8 cellular contexts compared by ENCODE assay signal in the genomic region with DNA sequence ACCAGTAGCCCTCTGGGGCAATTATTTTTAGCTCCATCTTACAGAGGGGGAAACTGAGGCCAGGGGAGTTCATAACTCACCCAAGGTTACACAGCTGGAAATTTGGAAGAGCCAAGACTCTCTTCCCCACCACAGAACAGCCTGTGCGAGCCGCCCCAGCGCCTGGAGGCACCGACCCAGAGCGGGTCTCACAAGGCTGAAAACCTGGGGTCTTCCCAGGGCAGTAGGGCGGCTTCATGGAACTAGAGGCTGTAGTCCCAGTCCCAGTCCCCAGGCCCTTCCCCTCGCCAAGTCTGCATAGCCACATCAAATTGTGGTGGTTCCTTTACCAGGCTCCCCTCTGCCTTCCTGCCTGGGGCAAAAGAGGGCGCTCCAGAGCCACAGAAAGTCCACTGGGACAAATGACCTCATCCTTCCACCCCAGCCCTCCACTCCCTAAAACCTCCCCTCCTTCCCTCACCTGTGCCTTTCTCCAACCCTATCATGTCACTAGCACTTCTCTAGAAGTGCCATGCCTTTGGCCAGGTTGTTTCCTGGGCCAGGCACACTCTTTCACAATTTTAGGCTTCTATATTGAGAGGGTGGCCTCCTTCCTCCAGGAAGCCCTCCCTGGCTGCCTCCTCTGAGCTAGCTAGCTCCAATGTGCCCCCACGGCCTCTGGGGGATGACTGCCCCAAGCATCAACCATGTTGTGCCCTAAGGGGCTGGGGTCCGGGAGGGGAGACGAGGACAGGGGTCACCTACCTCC. TPM values are rescaled to one million over a fixed set of nuclear protein-coding genes. Genes with fewer than 3 reads are reported as not detected.
DNase-seq lines count a peak whose midpoint lies in the region; ATAC-seq and TF ChIP-seq lines count a peak whose summit lies in the region.

No MANE protein-coding gene starts in this region.

- ATAC-seq in HG02623 (IDR thresholded peaks at IDR 0.05; ENCODE audit: unreplicated experiment): no peak

- H3K4me3 ChIP-seq in AG04449 (ENCODE audit: low read depth, low read length) (peak overlapping the region; percentile 42), smooth muscle cell (peak overlapping the region; percentile 29)

- POLR2A ChIA-PET in AG04449 (lab: Yijun Ruan, JAX): interaction anchor here (1.5 to 1.8 kb wide), 3 partner anchors 15 to 64 kb away, joined by 6 to 11 read pairs (median 10); a partner anchor contains a TSS

- H3K79me2 ChIP-seq in smooth muscle cell (ENCODE audit: low read depth): no peaks in the 10 kb centered on the region

- peaks cover 0 to 3% (median 0%) of the 10 kb centered on the region in 5 experiments for H3K9me3 Mint-ChIP-seq in brain

- CTCF ChIA-PET in AG04449 (lab: Yijun Ruan, JAX): interaction anchor here (0.8 to 16.8 kb wide), 14 partner anchors 17 to 258 kb away, joined by 3 to 728 read pairs (median 4); a partner anchor contains a TSS

- H3K27ac Mint-ChIP-seq in brain: peak overlapping the region; percentile 46 to 98 (median 66)

- peak overlapping the region in 1 of 5 experiments; percentile 42 for H3K4me3 Mint-ChIP-seq in brain

- peaks cover 58% of the 10 kb centered on the region for H3K4me1 Mint-ChIP-seq in brain

- WGBS in smooth muscle cell (ENCODE audit: low lambda C conversion rate): 31% methylated on average over 10 of the region's 11 CpGs

- no peaks in the 10 kb centered on the region for H4K20me1 ChIP-seq in smooth muscle cell (ENCODE audit: low read depth)

- no peaks in the 10 kb centered on the region for H3K36me3 Mint-ChIP-seq in brain

- no peaks in the 10 kb centered on the region for H3K27me3 ChIP-seq in smooth muscle cell (ENCODE audit: low read depth)

- peaks cover 21% of the 10 kb centered on the region for H3K4me1 ChIP-seq in smooth muscle cell (ENCODE audit: low read depth)

- TF ChIP-seq CTCF in AG04449 (IDR thresholded peaks at IDR 0.05; ENCODE audit: insufficient read depth, low read length, missing control alignments): peak; percentile 87
- TF ChIP-seq CTCF in brain (conservative IDR thresholded peaks at IDR 0.05): peak; percentile 57 to 67
- peak; percentile 55 for TF ChIP-seq CTCF in smooth muscle cell (IDR thresholded peaks at IDR 0.05; ENCODE audit: borderline replicate concordance, insufficient read depth, poor library complexity, severe bottlenecking)

- peaks cover 17% of the 10 kb centered on the region for H3F3A ChIP-seq in smooth muscle cell (ENCODE audit: low read depth)

- H3K9me3 ChIP-seq in smooth muscle cell (replicated peaks; ENCODE audit: low read depth): no peaks in the 10 kb centered on the region

- peak overlapping the region; percentile 80 for H3K4me2 ChIP-seq in smooth muscle cell

- peak overlapping the region; percentile 35 for H3K9ac ChIP-seq in smooth muscle cell (ENCODE audit: low read depth)

- peak overlapping the region; percentile 75 for H3K27ac ChIP-seq in smooth muscle cell (ENCODE audit: low read depth)

- no peak for DNase-seq in AG04449 (ENCODE audit: low read depth, low spot score)
- peak; percentile 40 for DNase-seq in H4 (ENCODE audit: low spot score)
- peak; percentile 10 for DNase-seq in SKM-1 (lab: John Stamatoyannopoulos, UW; ENCODE audit: unreplicated experiment)
- peak; percentile 77 for DNase-seq in iPS-NIHi11 (ENCODE audit: low spot score)
- DNase-seq in smooth muscle cell (lab: John Stamatoyannopoulos, UW; ENCODE audit: unreplicated experiment): no peak
- no peak for DNase-seq in NCI-H345 (lab: John Stamatoyannopoulos, UW)

- H3K27me3 Mint-ChIP-seq in brain: peaks cover 5% of the 10 kb centered on the region

- no peak overlapping the region for H2AFZ ChIP-seq in smooth muscle cell (ENCODE audit: low read depth)

- H3K36me3 ChIP-seq in smooth muscle cell (ENCODE audit: low read depth): no peaks in the 10 kb centered on the region

RNA-seq across cellular contexts. Expression of a gene that starts 15.2 kb away (rescaled TPM):
- total RNA-seq in H4 (2014; rRNA removed; shearing (Covaris generic)): 7.6 and 9.5 TPM in 2 replicates
- polyA plus RNA-seq in brain (ENCODE audit: insufficient read depth, low read depth, low replicate concordance): 69.7 TPM
- total RNA-seq in smooth muscle cell: 14.0 and 19.1 TPM in 2 replicates
- 89.6 and 94.9 TPM in 2 replicates for polyA plus RNA-seq in smooth muscle cell

RNA-seq across cellular contexts. Expression of a gene that starts 25.9 kb away (rescaled TPM):
- total RNA-seq in H4 (2014; rRNA removed; shearing (Covaris generic)): 2.8 and 3.9 TPM in 2 replicates
- 3.7 TPM for polyA plus RNA-seq in brain (ENCODE audit: insufficient read depth, low read depth, low replicate concordance)
- 3.7 and 6.0 TPM in 2 replicates for total RNA-seq in smooth muscle cell
- 2.3 and 5.4 TPM in 2 replicates for polyA plus RNA-seq in smooth muscle cell

RNA-seq across cellular contexts. Expression of a gene that starts 34.8 kb away (rescaled TPM):
- total RNA-seq in H4 (2014; rRNA removed; shearing (Covaris generic)): not detected in 2 replicates
- polyA plus RNA-seq in brain (ENCODE audit: insufficient read depth, low read depth, low replicate concordance): not detected
- not detected in 2 replicates for total RNA-seq in smooth muscle cell
- polyA plus RNA-seq in smooth muscle cell: 0.48 and 1.1 TPM in 2 replicates

RNA-seq across cellular contexts. Expression of a gene that starts 58.9 kb away (rescaled TPM):
- 0.08 TPM in 1 of 2 replicates, not detected in the other for total RNA-seq in H4 (2014; rRNA removed; shearing (Covaris generic))
- 6.8 TPM for polyA plus RNA-seq in brain (ENCODE audit: insufficient read depth, low read depth, low replicate concordance)
- total RNA-seq in smooth muscle cell: not detected in 2 replicates
- 0.40 and 1.2 TPM in 2 replicates for polyA plus RNA-seq in smooth muscle cell

Comparison
In these comparisons a context has a peak if more than half of its experiments do, and no peak if none do; other contexts are left out.
1. DNase-seq: peak in H4 (single experiment), SKM-1 (single experiment) and iPS-NIHi11 (single experiment); none in AG04449 (single experiment), smooth muscle cell (single experiment) and NCI-H345 (single experiment).
2. Peak in every context shown above with its lines, with median percentiles within 50 percentile points of each other: CTCF ChIP-seq.